In the genomic region with DNA sequence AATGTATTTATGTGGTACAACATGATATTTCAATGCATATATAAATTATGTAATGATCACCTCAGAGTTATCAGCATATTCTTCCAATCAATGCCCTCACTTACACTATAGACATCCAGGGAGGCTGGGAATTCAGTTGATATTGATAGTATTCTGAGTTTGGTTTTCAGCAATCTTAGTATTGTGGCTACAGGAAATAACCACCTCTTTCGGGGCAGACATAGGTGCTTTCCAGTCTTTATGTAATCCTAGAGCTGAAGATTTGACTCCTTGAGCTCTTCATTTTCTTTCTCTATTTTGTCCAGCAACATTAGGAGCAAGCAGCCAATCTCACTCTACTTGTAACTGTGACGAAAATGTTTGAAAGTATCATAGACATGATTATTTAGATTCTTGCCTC, we compare ENCODE assay signal across 9 cellular contexts.
"Had no signal": no experiment of that assay in that cellular context is flagged by ENCODE, and none has a peak within 500 bp of the region (broad histone marks: within the 10 kb centered on the region; RNA-seq: fewer than 3 reads in every experiment).

No MANE protein-coding gene starts in this region.

- DNase-seq: H9, HCEC 1CT, IMR-90, KG1 had no signal

- H3K4me2 ChIP-seq: GM23338 had no signal

- H3K4me3 ChIP-seq: GM23338, K562 had no signal

- ATAC-seq: GM23338, K562 had no signal

- FAIRE-seq: H1, H54, HTR-8/SVneo, K562 had no signal

- H2AFZ ChIP-seq: GM23338 had no signal
